In the genomic region with DNA sequence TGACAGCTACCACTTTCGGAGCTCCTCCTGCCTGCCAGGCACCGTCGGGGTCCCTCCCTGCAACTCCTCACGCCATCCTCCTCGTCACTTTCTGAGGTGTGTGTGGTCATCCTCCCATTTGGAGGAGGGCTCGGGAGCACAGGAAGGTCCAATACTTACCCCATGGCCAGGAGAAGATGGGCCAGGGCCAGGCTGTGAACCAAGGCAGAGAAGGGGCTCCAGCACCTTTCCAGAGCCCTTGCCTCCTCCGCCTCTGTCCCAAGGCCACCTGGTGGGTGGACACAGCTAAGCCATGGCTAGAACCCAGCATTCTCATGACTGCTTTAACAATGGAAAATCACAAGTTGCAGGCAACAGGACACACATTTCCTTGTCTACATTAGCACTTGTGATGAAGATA, we compare ENCODE assay signal across 1 cellular context.
TF ChIP-seq lines count a peak whose summit lies in the region.

No MANE protein-coding gene starts in this region.

TF ChIP-seq in H1, 55 proteins besides CTCF, POLR2A, EP300 and RAD21:
- TF ChIP-seq SP2 (IDR thresholded peaks at IDR 0.05; ENCODE audit: low read length) (no peak), TCF12 (IDR thresholded peaks at IDR 0.05; ENCODE audit: low read depth, low read length) (no peak), SP4 (IDR thresholded peaks at IDR 0.05; ENCODE audit: low read length) (no peak), EGR1 (IDR thresholded peaks at IDR 0.05; ENCODE audit: borderline replicate concordance, low read depth, low read length) (no peak), CREB1 (IDR thresholded peaks at IDR 0.05) (no peak)
